In the genomic region with DNA sequence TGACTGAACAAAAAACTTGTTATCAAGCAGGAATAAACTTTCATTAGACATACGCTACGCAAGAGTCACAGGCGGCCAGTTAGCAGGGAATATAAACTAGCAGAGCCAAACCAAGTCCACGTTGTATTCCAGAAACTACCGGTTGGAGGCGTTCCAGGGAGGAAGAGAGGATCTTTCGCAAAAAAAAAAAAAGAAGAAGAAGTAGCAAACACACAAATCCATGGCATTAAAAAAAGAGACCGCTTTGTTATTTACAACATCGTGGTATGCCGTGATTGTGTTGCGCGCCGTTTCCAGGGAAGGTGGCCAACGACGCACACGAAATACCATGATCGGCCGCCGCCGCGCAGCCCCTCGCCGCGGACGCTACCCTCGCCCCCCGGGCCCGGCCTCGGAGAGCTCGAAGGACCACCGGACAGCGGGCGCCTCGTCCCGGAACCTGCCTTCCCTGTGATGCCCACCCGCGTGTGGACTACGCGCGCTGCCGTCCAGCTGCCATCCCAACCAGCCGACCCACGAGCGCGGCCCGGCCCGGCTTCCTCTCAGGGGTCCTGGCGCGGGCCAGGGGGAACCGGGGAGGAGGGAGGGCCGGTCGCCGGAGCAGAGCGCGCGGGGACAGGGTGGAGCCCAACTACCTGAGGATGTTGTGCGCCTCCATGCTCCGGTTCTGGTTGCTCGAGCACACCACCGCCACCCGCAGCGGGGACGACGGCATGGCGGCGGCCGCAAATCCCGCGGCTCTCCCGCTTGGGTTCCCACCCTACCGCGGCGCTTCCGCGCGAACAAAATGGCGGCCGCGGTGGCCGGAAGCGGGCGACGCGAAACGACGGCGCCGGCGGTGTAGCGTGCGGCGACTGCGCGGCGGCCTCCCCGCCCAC, we compare ENCODE assay signal across 8 cellular contexts. TPM values are rescaled to one million over a fixed set of nuclear protein-coding genes. Genes with fewer than 3 reads are reported as not detected.
A peak's percentile ranks its signal among the peaks of the same experiment; 100 is the strongest.
DNase-seq lines count a peak whose midpoint lies in the region; ATAC-seq and TF ChIP-seq lines count a peak whose summit lies in the region.

No MANE protein-coding gene starts in this region.

- peak in 1 of 4 donors; percentile 18 for TF ChIP-seq POLR2A in esophagus squamous epithelium (IDR thresholded peaks at IDR 0.05)

- H3K27ac ChIP-seq in CD8-positive, alpha-beta T cell (ENCODE audit: low read depth, low read length): peak overlapping the region; percentile 99
- peak overlapping the region; percentile 99 to 100 (median 100) for H3K27ac ChIP-seq in esophagus squamous epithelium
- peak overlapping the region; percentile 100 for H3K27ac ChIP-seq in stomach smooth muscle (ENCODE audit: low read length)

- CTCF ChIA-PET in CD8-positive, alpha-beta T cell (lab: Charles Lee): no interaction called here

- H3K36me3 ChIP-seq in CD8-positive, alpha-beta T cell (ENCODE audit: insufficient read depth, low read length): no peaks in the 10 kb centered on the region
- H3K36me3 ChIP-seq in esophagus squamous epithelium (peaks cover 0 to 37% (median 0%) of the 10 kb centered on the region in 3 donors), stomach smooth muscle (ENCODE audit: control insufficient read depth in 2 of 2, insufficient read depth in 2 of 2, low read length in 2 of 2) (peaks cover 0 to 2% of the 10 kb centered on the region in 2 donors)

- H3K9ac ChIP-seq in stomach smooth muscle (ENCODE audit: low read length in 2 of 2): peak overlapping the region; percentile 100

- DNase-seq in CD8-positive, alpha-beta T cell: peak in 5 of 7 experiments; percentile 57 to 75 (median 67)
- DNase-seq in GM19240 (ENCODE audit: insufficient read length, low spot score) (peak; percentile 72), NCI-H774 (lab: John Stamatoyannopoulos, UW) (peak; percentile 25), esophagus squamous epithelium (lab: John Stamatoyannopoulos, UW) (no peak), naive B cell (peak; percentile 85)
- DNase-seq in activated T-cell treated with anti-CD3 and anti-CD28 coated beads, Interleukin-2, amount 50 U/mL, for 24 hours: no peak

- H3K9me3 Mint-ChIP-seq in CD8-positive, alpha-beta T cell: no peaks in the 10 kb centered on the region
- no peaks in the 10 kb centered on the region for H3K9me3 Mint-ChIP-seq in activated T-cell treated with anti-CD3 and anti-CD28 coated beads, Interleukin-2, amount 50 U/mL, for 24 hours
- H3K9me3 Mint-ChIP-seq in naive B cell: no peaks in the 10 kb centered on the region

- peak overlapping the region; percentile 98 for H3K4me3 Mint-ChIP-seq in CD8-positive, alpha-beta T cell
- peak overlapping the region; percentile 96 for H3K4me3 Mint-ChIP-seq in activated T-cell treated with anti-CD3 and anti-CD28 coated beads, Interleukin-2, amount 50 U/mL, for 24 hours
- H3K4me3 Mint-ChIP-seq in naive B cell: peak overlapping the region; percentile 81 to 99 (median 97)

- H3K27me3 Mint-ChIP-seq in CD8-positive, alpha-beta T cell (ENCODE audit: low read depth): no peaks in the 10 kb centered on the region
- H3K27me3 Mint-ChIP-seq in activated T-cell treated with anti-CD3 and anti-CD28 coated beads, Interleukin-2, amount 50 U/mL, for 24 hours: no peaks in the 10 kb centered on the region
- no peaks in the 10 kb centered on the region for H3K27me3 Mint-ChIP-seq in naive B cell

- peak overlapping the region; percentile 99 for H3K27ac Mint-ChIP-seq in CD8-positive, alpha-beta T cell
- peak overlapping the region; percentile 97 for H3K27ac Mint-ChIP-seq in activated T-cell treated with anti-CD3 and anti-CD28 coated beads, Interleukin-2, amount 50 U/mL, for 24 hours
- peak overlapping the region; percentile 96 to 100 (median 99) for H3K27ac Mint-ChIP-seq in naive B cell

- H3K9me3 ChIP-seq in CD8-positive, alpha-beta T cell (ENCODE audit: low read length): no peaks in the 10 kb centered on the region
- no peaks in the 10 kb centered on the region for H3K9me3 ChIP-seq in esophagus squamous epithelium
- H3K9me3 ChIP-seq in stomach smooth muscle (ENCODE audit: control insufficient read depth in 2 of 2, low read length in 2 of 2): no peaks in the 10 kb centered on the region

- intact Hi-C loops in CD8-positive, alpha-beta T cell (cut with DNase I, micrococcal nuclease): loop anchor here (1.0 to 5.0 kb wide), 7 partner anchors 41 to 167 kb away; a partner anchor contains a TSS
- intact Hi-C loops in esophagus squamous epithelium (cut with DNase I): no loop called here

- TF ChIP-seq CTCF in CD8-positive, alpha-beta T cell (IDR thresholded peaks at IDR 0.05): no peak
- no peak for TF ChIP-seq CTCF in esophagus squamous epithelium (IDR thresholded peaks at IDR 0.05)

- H3K4me3 ChIP-seq in CD8-positive, alpha-beta T cell (ENCODE audit: low read depth, low read length): peak overlapping the region; percentile 78
- H3K4me3 ChIP-seq in esophagus squamous epithelium (peak overlapping the region; percentile 92 to 100 (median 98)), stomach smooth muscle (ENCODE audit: low read length in 2 of 2) (peak overlapping the region; percentile 73 to 96)

- H3K27me3 ChIP-seq in CD8-positive, alpha-beta T cell (ENCODE audit: insufficient read depth, low read length): no peaks in the 10 kb centered on the region
- H3K27me3 ChIP-seq in esophagus squamous epithelium (peaks cover 0 to 10% (median 0%) of the 10 kb centered on the region in 4 donors), stomach smooth muscle (ENCODE audit: control insufficient read depth in 1 of 2, insufficient read depth in 2 of 2, low read length in 2 of 2) (no peaks in the 10 kb centered on the region)

- H3K4me1 Mint-ChIP-seq in CD8-positive, alpha-beta T cell (ENCODE audit: low read depth): peaks cover 41% of the 10 kb centered on the region
- H3K4me1 Mint-ChIP-seq in activated T-cell treated with anti-CD3 and anti-CD28 coated beads, Interleukin-2, amount 50 U/mL, for 24 hours (ENCODE audit: low read depth): peaks cover 43% of the 10 kb centered on the region
- H3K4me1 Mint-ChIP-seq in naive B cell: peaks cover 22 to 46% (median 30%) of the 10 kb centered on the region in 3 donors

- ATAC-seq in CD8-positive, alpha-beta T cell: peak; percentile 77
- ATAC-seq in HG03378 (IDR thresholded peaks at IDR 0.05; ENCODE audit: unreplicated experiment): peak; percentile 35
- ATAC-seq in naive B cell (ENCODE audit: low read depth in 2 of 2): peak; percentile 73 to 76

- 1% methylated on average over 22 to 36 of the region's 96 CpGs for WGBS in esophagus squamous epithelium, 2 donors

- peaks cover 35% of the 10 kb centered on the region for H3K36me3 Mint-ChIP-seq in CD8-positive, alpha-beta T cell
- H3K36me3 Mint-ChIP-seq in activated T-cell treated with anti-CD3 and anti-CD28 coated beads, Interleukin-2, amount 50 U/mL, for 24 hours (ENCODE audit: low read depth): peaks cover 48% of the 10 kb centered on the region
- peaks cover 0 to 4% of the 10 kb centered on the region in 2 donors for H3K36me3 Mint-ChIP-seq in naive B cell

- POLR2A ChIA-PET in CD8-positive, alpha-beta T cell (lab: Charles Lee): interaction anchor here (1.2 to 1.7 kb wide), 2 partner anchors 33 to 40 kb away, joined by 3 to 12 read pairs; a partner anchor contains a TSS

- H3K4me1 ChIP-seq in CD8-positive, alpha-beta T cell (ENCODE audit: insufficient read depth, low read length): peaks cover 48% of the 10 kb centered on the region
- H3K4me1 ChIP-seq in esophagus squamous epithelium: peaks cover 15 to 59% (median 28%) of the 10 kb centered on the region in 3 donors
- peaks cover 23% of the 10 kb centered on the region for H3K4me1 ChIP-seq in stomach smooth muscle (ENCODE audit: control insufficient read depth, insufficient read depth, low read length)

RNA-seq across cellular contexts. Expression of a gene that starts 0.6 kb away (rescaled TPM):
- 10 to 100 TPM; 86.8 to 87.9 TPM for total RNA-seq in CD8-positive, alpha-beta T cell
- 100 to 1,000 TPM in 3 of 4 donors, 10 to 100 TPM in 1; 98.4 to 125 (median 124) TPM for total RNA-seq in esophagus squamous epithelium
- 100 to 1,000 TPM; 165 to 257 (median 213) TPM for polyA plus RNA-seq in naive B cell (ENCODE audit: low read depth in 6 of 6)

RNA-seq across cellular contexts. Expression of a gene that starts 25.9 kb away (rescaled TPM):
- total RNA-seq in CD8-positive, alpha-beta T cell: 1 to 10 TPM; 1.1 to 1.6 TPM
- total RNA-seq in esophagus squamous epithelium: 10 to 100 TPM in 1 of 4 donors, 1 to 10 TPM in 3; 5.8 to 15.6 (median 7.9) TPM
- under 1 TPM in 3 of 6 donors, not detected in 3; 0.13 to 0.75 (median 0.19) TPM for polyA plus RNA-seq in naive B cell (ENCODE audit: low read depth in 6 of 6)

RNA-seq across cellular contexts. Expression of a gene that starts 33.7 kb away (rescaled TPM):
- total RNA-seq in CD8-positive, alpha-beta T cell: 1 to 10 TPM; 1.0 to 1.3 TPM
- total RNA-seq in esophagus squamous epithelium: 1 to 10 TPM in 1 of 4 donors, not detected in 3; 2.7 TPM
- not detected for polyA plus RNA-seq in naive B cell (ENCODE audit: low read depth in 6 of 6)

RNA-seq across cellular contexts. Expression of a gene that starts 41.2 kb away (rescaled TPM):
- 10 to 100 TPM; 57.0 to 57.3 TPM for total RNA-seq in CD8-positive, alpha-beta T cell
- 10 to 100 TPM; 80.0 to 99.8 (median 96.6) TPM for total RNA-seq in esophagus squamous epithelium
- 10 to 100 TPM; 11.0 to 20.6 (median 13.1) TPM for polyA plus RNA-seq in naive B cell (ENCODE audit: low read depth in 6 of 6)

RNA-seq across cellular contexts. Expression of a gene that starts 57.9 kb away (rescaled TPM):
- 10 to 100 TPM; 11.9 to 12.3 TPM for total RNA-seq in CD8-positive, alpha-beta T cell
- total RNA-seq in esophagus squamous epithelium: 1 to 10 TPM in 3 of 4 donors, under 1 TPM in 1; 0.49 to 7.6 (median 2.7) TPM
- under 1 TPM in 4 of 6 donors, not detected in 2; 0.35 to 0.74 (median 0.53) TPM for polyA plus RNA-seq in naive B cell (ENCODE audit: low read depth in 6 of 6)

Comparison
In these comparisons a context has a peak if more than half of its experiments do, and no peak if none do; other contexts are left out.
1. DNase-seq: peak in CD8-positive, alpha-beta T cell (5 of 7), GM19240 (single experiment), NCI-H774 (single experiment) and naive B cell (single experiment); none in activated T-cell treated with anti-CD3 and anti-CD28 coated beads, Interleukin-2, amount 50 U/mL, for 24 hours (single experiment) and esophagus squamous epithelium (single experiment).
2. Peak in every context shown above with its lines, with median percentiles within 50 percentile points of each other: ATAC-seq, H3K27ac ChIP-seq, H3K4me3 ChIP-seq, H3K27ac Mint-ChIP-seq and H3K4me3 Mint-ChIP-seq.